In the genomic region with DNA sequence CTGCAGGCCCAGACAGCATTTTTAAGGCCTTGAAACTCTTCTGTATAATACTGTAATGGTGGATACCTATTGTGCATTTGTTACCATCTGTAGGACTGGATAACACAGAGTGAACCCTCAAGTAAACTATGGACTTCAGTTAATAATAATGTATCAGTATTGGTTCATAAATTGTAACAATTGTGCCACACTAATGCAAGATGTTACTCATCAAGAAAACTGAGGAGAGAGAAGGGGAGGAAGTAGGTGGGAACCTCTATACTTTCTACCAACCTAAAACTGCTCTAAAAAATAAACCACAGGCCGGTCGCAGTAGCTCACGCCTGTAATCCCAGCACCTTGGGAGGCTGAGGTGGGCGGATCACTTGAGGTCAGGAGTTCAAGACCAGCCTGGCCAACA, we compare ENCODE assay signal across 1 cellular context.
TF ChIP-seq lines count a peak whose summit lies in the region.

No MANE protein-coding gene starts in this region.

TF ChIP-seq in SK-N-SH, 30 proteins besides CTCF, POLR2A, EP300 and RAD21 (continued from another document):
- TF ChIP-seq, protein P1, sequence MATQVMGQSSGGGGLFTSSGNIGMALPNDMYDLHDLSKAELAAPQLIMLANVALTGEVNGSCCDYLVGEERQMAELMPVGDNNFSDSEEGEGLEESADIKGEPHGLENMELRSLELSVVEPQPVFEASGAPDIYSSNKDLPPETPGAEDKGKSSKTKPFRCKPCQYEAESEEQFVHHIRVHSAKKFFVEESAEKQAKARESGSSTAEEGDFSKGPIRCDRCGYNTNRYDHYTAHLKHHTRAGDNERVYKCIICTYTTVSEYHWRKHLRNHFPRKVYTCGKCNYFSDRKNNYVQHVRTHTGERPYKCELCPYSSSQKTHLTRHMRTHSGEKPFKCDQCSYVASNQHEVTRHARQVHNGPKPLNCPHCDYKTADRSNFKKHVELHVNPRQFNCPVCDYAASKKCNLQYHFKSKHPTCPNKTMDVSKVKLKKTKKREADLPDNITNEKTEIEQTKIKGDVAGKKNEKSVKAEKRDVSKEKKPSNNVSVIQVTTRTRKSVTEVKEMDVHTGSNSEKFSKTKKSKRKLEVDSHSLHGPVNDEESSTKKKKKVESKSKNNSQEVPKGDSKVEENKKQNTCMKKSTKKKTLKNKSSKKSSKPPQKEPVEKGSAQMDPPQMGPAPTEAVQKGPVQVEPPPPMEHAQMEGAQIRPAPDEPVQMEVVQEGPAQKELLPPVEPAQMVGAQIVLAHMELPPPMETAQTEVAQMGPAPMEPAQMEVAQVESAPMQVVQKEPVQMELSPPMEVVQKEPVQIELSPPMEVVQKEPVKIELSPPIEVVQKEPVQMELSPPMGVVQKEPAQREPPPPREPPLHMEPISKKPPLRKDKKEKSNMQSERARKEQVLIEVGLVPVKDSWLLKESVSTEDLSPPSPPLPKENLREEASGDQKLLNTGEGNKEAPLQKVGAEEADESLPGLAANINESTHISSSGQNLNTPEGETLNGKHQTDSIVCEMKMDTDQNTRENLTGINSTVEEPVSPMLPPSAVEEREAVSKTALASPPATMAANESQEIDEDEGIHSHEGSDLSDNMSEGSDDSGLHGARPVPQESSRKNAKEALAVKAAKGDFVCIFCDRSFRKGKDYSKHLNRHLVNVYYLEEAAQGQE (IDR thresholded peaks at IDR 0.05; ENCODE audit: low read depth, low read length): no peak
- TF ChIP-seq TAF1 (IDR thresholded peaks at IDR 0.05; ENCODE audit: borderline replicate concordance, low read depth, low read length): no peak
- no peak for TF ChIP-seq GATA2 (CRISPR knock-in tag; IDR thresholded peaks at IDR 0.05)
